29 cellular contexts compared by ENCODE assay signal in the genomic region with DNA sequence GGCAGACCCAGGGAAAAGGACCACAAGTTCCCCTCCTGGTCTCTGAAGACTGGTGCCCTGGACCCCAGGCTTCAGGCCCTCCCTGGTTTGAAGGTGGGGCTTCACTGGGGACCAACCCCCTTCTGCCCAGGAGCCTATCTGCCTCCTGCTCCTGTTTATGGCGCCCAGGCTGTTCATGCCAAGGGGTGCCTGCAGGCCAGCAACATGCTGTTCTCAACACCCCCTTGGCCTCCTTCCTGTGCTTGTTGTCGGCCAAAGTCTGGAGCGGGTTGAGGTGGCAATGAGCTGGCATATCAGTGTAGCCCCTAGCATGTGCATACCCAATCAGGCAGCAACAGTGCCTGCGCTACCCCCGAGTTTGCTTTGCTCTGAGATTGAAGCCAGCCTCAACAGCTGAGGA. TPM values are rescaled to one million over a fixed set of nuclear protein-coding genes. Genes with fewer than 3 reads are reported as not detected.
"Had no signal": no experiment of that assay in that cellular context is flagged by ENCODE, and none has a peak within 500 bp of the region (broad histone marks: within the 10 kb centered on the region; RNA-seq: fewer than 3 reads in every experiment).

No MANE protein-coding gene starts in this region.

- H3K4me3 ChIP-seq: ascending aorta, body of pancreas, K562, SJSA1 had no signal

- H3K9me3 ChIP-seq: ascending aorta, body of pancreas, SJSA1 had no signal

- ATAC-seq: activated naive CD4-positive, alpha-beta T cell treated with anti-CD3 and anti-CD28 coated beads, Interleukin-2, amount 50 U/mL, for 72 hours; activated naive CD8-positive, alpha-beta T cell treated with anti-CD3 and anti-CD28 coated beads, Interleukin-2, amount 50 U/mL, for 24 hours; activated T-cell treated with anti-CD3 and anti-CD28 coated beads, Interleukin-2, amount 50 U/mL, for 4 hours; body of pancreas; K562; Panc1; T-helper 17 cell; WTC11 had no signal

- H3K4me1 ChIP-seq: ascending aorta, body of pancreas had no signal

- H3K36me3 ChIP-seq: ascending aorta, SJSA1 had no signal

- DNase-seq: activated CD4-positive, alpha-beta memory T cell treated with anti-CD3 and anti-CD28 coated beads for 36 hours; activated CD4-positive, alpha-beta T cell treated with anti-CD3 and anti-CD28 coated beads, Interleukin-2, amount 10 ng/mL, durations not matched to agents 7 days and 5 days; activated CD4-positive, CD25-positive, alpha-beta regulatory T cell treated with anti-CD3 and anti-CD28 coated beads, Interleukin-2, amount 50 U/mL, for 72 hours; activated CD8-positive, alpha-beta memory T cell treated with anti-CD3 and anti-CD28 coated beads for 24 hours; activated effector memory CD4-positive, alpha-beta T cell treated with anti-CD3 and anti-CD28 coated beads, Interleukin-2, amount 50 U/mL, for 16 hours; activated naive CD4-positive, alpha-beta T cell treated with Interleukin-2 at 50 U/mL for 16 hours; activated naive CD8-positive, alpha-beta T cell treated with anti-CD3 and anti-CD28 coated beads, Interleukin-2, amount 50 U/mL, for 24 hours; activated T-cell treated with anti-CD3 and anti-CD28 coated beads, Interleukin-2, amount 50 U/mL, for 4 hours; amniotic stem cell; body of pancreas; Kasumi-1; NCI-H1092; NCI-H1417; NCI-H1930; NCI-H2171; NCI-H526 treated with DMSO at 0.1 percent for 48 hours; NCI-H82; OCI-M1; RPMI8226; SHP77; T-helper 17 cell; T-helper 9 cell had no signal

- H3K27ac ChIP-seq: ascending aorta, body of pancreas had no signal

- FAIRE-seq: K562 had no signal

- H3K27me3 ChIP-seq: ascending aorta, body of pancreas, SJSA1 had no signal

RNA-seq across cellular contexts. Expression of gene ATP6V1G3, which starts 46.3 kb away (rescaled TPM):
- total RNA-seq: activated CD4-positive, alpha-beta memory T cell treated with anti-CD3 and anti-CD28 coated beads for 36 hours; activated CD4-positive, alpha-beta T cell treated with anti-CD3 and anti-CD28 coated beads, Interleukin-2, amount 10 ng/mL, durations not matched to agents 7 days and 5 days; activated T-cell treated with anti-CD3 and anti-CD28 coated beads, Interleukin-2, amount 50 U/mL, for 4 hours; ascending aorta; body of pancreas; K562; NCI-H460; SJSA1; T-helper 17 cell; WTC11 had no signal
